Comparison of ENCODE assay signal across 9 cellular contexts in the genomic region with DNA sequence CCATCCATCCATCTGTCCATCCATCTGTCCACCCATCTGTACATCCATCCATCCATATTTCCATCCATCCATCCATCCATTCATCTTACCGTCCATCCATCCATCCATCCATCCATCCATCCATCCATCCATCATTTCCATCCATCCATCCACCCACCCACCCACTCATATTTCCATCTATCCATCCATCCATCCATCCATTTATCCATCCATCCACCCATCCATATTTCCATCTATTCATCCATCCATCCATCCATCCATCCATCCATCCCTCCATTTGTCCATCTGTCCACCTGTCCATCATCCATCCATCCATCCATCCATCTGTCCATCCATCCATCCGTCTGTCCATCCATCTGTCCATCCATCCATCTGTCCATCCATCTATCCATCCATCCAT. TPM values are rescaled to one million over a fixed set of nuclear protein-coding genes. Genes with fewer than 3 reads are reported as not detected.
"Had no signal": no experiment of that assay in that cellular context is flagged by ENCODE, and none has a peak within 500 bp of the region (broad histone marks: within the 10 kb centered on the region; RNA-seq: fewer than 3 reads in every experiment).

No MANE protein-coding gene starts in this region.

- H3K4me3 ChIP-seq: GM23248, HAP-1 had no signal

- H2AFZ ChIP-seq: GM23248 had no signal

- H3K27ac Mint-ChIP-seq: HFFc6 had no signal

- H3K9me3 ChIP-seq: HAP-1 had no signal

- ATAC-seq: HCT116 had no signal

- H3K9ac ChIP-seq: GM23248 had no signal

- H3K27ac ChIP-seq: GM23248 had no signal

- H3K4me3 Mint-ChIP-seq: HFFc6 had no signal

- H3K9me3 Mint-ChIP-seq: HFFc6 had no signal

- H3K36me3 ChIP-seq: HAP-1 had no signal

- DNase-seq: GM23248, GOT3, H7, HFFc6, KG1 had no signal

- H3K4me1 ChIP-seq: HAP-1 had no signal

RNA-seq across cellular contexts. Expression of a gene that starts 20.7 kb away (rescaled TPM):
- total RNA-seq: GM23248 had no signal

RNA-seq across cellular contexts. Expression of a gene that starts 23.3 kb away (rescaled TPM):
- total RNA-seq: GM23248, H4, HFFc6, HT-29 had no signal
- polyA plus RNA-seq: GM23248 had no signal

RNA-seq across cellular contexts. Expression of a gene that starts 37.3 kb away (rescaled TPM):
- total RNA-seq: GM23248, HFFc6, HT-29 had no signal
- polyA plus RNA-seq: GM23248 had no signal
